9 cellular contexts compared by ENCODE assay signal in the genomic region with DNA sequence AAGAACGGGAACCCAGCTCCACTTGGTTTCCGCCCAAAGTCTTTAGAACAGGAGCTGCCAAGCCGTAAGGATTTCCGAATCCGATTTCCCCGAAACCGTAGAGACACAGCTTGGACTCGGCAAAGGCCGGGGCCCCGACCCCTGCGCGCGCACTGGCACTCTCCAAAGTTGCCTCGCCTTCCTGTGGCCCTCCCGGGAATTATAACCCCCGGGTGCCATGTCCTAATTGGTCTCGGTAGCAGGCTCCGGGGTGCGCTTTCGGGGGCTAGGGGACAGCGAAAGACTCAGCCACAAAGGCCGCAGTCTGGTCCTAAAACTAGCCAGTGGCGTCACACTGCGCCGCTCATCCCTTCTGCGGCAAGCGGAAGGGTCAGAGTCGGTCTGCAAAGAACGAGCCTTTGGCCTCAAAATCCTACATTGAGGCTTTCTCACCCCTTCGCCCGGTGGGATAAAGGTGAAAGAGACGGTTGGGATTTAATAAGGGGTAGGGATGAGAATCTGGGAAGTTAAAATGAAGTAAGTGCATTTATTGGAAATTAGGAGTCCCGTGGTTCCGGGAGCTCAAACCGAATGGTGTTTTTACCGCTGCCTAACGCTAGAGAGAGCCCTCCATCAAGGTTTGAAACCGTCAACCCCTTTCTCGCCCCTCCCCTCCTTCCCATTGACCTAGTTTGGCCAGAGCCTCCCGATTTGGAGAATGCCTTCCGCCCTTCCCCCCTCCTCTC. TPM values are rescaled to one million over a fixed set of nuclear protein-coding genes. Genes with fewer than 3 reads are reported as not detected.
DNase-seq lines count a peak whose midpoint lies in the region; ATAC-seq, FAIRE-seq and TF ChIP-seq lines count a peak whose summit lies in the region.
"Had no signal": no experiment of that assay in that cellular context is flagged by ENCODE, and none has a peak within 500 bp of the region (broad histone marks: within the 10 kb centered on the region; RNA-seq: fewer than 3 reads in every experiment).

No MANE protein-coding gene starts in this region.

- no peak overlapping the region for H3K27ac ChIP-seq in GM12878 (ENCODE audit: control insufficient read depth, insufficient read depth)
- peak overlapping the region; percentile 93 for H3K27ac ChIP-seq in hepatocyte
- H3K27ac ChIP-seq in prostate gland, result peak overlapping the region; percentile 96 to 97

- H3K9me2 ChIP-seq in hepatocyte (replicated peaks; ENCODE audit: insufficient read depth), result no peaks in the 10 kb centered on the region

- peak overlapping the region; percentile 90 to 100 for H3K27ac Mint-ChIP-seq in T-cell

- H3K9me3 Mint-ChIP-seq in T-cell, result no peaks in the 10 kb centered on the region

- H3K27me3 Mint-ChIP-seq in T-cell, result no peaks in the 10 kb centered on the region

- peak; percentile 88 for TF ChIP-seq RAD21 in GM12878 (IDR thresholded peaks at IDR 0.05; ENCODE audit: insufficient read depth, low read depth, low read length)

- TF ChIP-seq CTCF in GM12878 (IDR thresholded peaks at IDR 0.05 in 2 of 3, conservative IDR thresholded peaks at IDR 0.05 in 1 of 3; ENCODE audit: control insufficient read depth in 2 of 3, extremely low read depth in 1 of 3, insufficient read depth in 1 of 3, low read depth in 3 of 3, low read length in 3 of 3) (peak; percentile 77 to 84 (median 84)), hepatocyte (IDR thresholded peaks at IDR 0.05; ENCODE audit: poor library complexity) (peak; percentile 79), prostate gland (IDR thresholded peaks at IDR 0.05) (peak; percentile 48 to 85 (median 66))

- H3K4me2 ChIP-seq in GM12878 (ENCODE audit: control insufficient read depth, insufficient read depth), result peak overlapping the region; percentile 83; the same call in 1 of the 2 replicates
- peak overlapping the region; percentile 94 for H3K4me2 ChIP-seq in hepatocyte

- POLR2A ChIA-PET in T-cell (lab: Charles Lee), result interaction anchor here in 1 of 2 donors (0.5 to 0.7 kb wide), 7 partner anchors 8 to 1592 kb away, joined by 3 to 5 read pairs (median 3); no protein-coding TSS in a partner anchor
- POLR2A ChIA-PET in GM12878 (lab: Charles Lee), result no interaction called here

- peak; percentile 73 for FAIRE-seq in GM12878 (lab: Jason Lieb, UNC)

- in situ Hi-C loops in GM12878 (cut with MboI), result loop anchor here (5.0 kb wide), 2 partner anchors 1304 to 1409 kb away; no protein-coding TSS in a partner anchor

- peak overlapping the region; percentile 95 to 98 (median 98) for H3K4me3 Mint-ChIP-seq in T-cell

- H3K9me3 ChIP-seq in GM12878 (replicated peaks; ENCODE audit: control insufficient read depth, insufficient read depth, low read length) (no peaks in the 10 kb centered on the region), hepatocyte (ENCODE audit: low read depth) (no peaks in the 10 kb centered on the region), prostate gland (no peaks in the 10 kb centered on the region)

- H3K9ac ChIP-seq in GM12878 (ENCODE audit: control insufficient read depth, insufficient read depth, low read length), result no peak overlapping the region

- H3K4me1 ChIP-seq in GM12878 (ENCODE audit: control insufficient read depth, insufficient read depth, low read length) (no peaks in the 10 kb centered on the region; the same call in 1 of the 2 replicates), hepatocyte (ENCODE audit: insufficient read depth) (peaks cover 29% of the 10 kb centered on the region), prostate gland (replicated peaks) (peaks cover 3% of the 10 kb centered on the region)

- H3K4me3 ChIP-seq in GM12878 (peak overlapping the region; percentile 50; the same call in 1 of the 2 replicates), hepatocyte (peak overlapping the region; percentile 61), prostate gland (peak overlapping the region; percentile 68 to 83)

- H3K4me1 Mint-ChIP-seq in T-cell, result peaks cover 51 to 62% (median 53%) of the 10 kb centered on the region in 3 donors

- H3K27me3 ChIP-seq in GM12878 (replicated peaks in 1 of 2; ENCODE audit: control insufficient read depth in 2 of 2, insufficient read depth in 2 of 2, low read length in 1 of 2), result peaks cover 12 to 19% of the 10 kb centered on the region in 2 experiments
- no peaks in the 10 kb centered on the region for H3K27me3 ChIP-seq in hepatocyte
- no peaks in the 10 kb centered on the region for H3K27me3 ChIP-seq in prostate gland (replicated peaks; ENCODE audit: insufficient read depth)

- H2AFZ ChIP-seq in GM12878 (ENCODE audit: control insufficient read depth, low read depth, low read length) (peak overlapping the region; percentile 3; the same call in 1 of the 2 replicates), hepatocyte (peak overlapping the region; percentile 34)

- TF ChIP-seq EP300 in GM12878 (IDR thresholded peaks at IDR 0.05; ENCODE audit: borderline replicate concordance in 1 of 2, control insufficient read depth in 1 of 2, low read depth in 2 of 2, low read length in 2 of 2), result no peak

- peaks cover 3% of the 10 kb centered on the region for H3K36me3 Mint-ChIP-seq in T-cell

- DNase-seq in GM04504 (ENCODE audit: low read depth) (peak; percentile 79), NCI-H1436 (lab: John Stamatoyannopoulos, UW) (peak; percentile 90), T-cell (peak in 31 of 34 experiments; percentile 25 to 72 (median 58)), GM12878 (ENCODE audit: low read depth, low spot score) (no peak), hepatocyte (ENCODE audit: low spot score) (peak; percentile 93), prostate gland (ENCODE audit: low spot score) (peak; percentile 87)

- RAD21 ChIA-PET in GM12878 (lab: Charles Lee; ENCODE audit: unreplicated experiment), result interaction anchor here (0.6 to 7.2 kb wide), 16 partner anchors 8 to 1410 kb away, joined by 3 to 130 read pairs (median 4); no protein-coding TSS in a partner anchor

- H3K79me2 ChIP-seq in GM12878 (ENCODE audit: control insufficient read depth, insufficient read depth, low read length), result no peaks in the 10 kb centered on the region
- H3K79me2 ChIP-seq in hepatocyte, result peaks cover 85% of the 10 kb centered on the region

- SMC1A ChIA-PET in GM12878 (lab: Charles Lee; ENCODE audit: uncharacterized antibody, unreplicated experiment), result interaction anchor here (0.5 to 4.2 kb wide), 19 partner anchors 8 to 1534 kb away, joined by 3 to 118 read pairs (median 4); no protein-coding TSS in a partner anchor

- TF ChIP-seq POLR2A in GM12878 (IDR thresholded peaks at IDR 0.05; ENCODE audit: low read depth, low read length), result no peak
- no peak for TF ChIP-seq POLR2A in prostate gland (IDR thresholded peaks at IDR 0.05)

- intact Hi-C loops in GM12878 (cut with micrococcal nuclease; ENCODE audit: unreplicated experiment) (loop anchor here (1.0 to 10.0 kb wide), 2 partner anchors 1086 to 1216 kb away; no protein-coding TSS in a partner anchor), prostate gland (cut with DNase I) (loop anchor here (5.0 kb wide), 1 partner anchor 1409 kb away; no protein-coding TSS in a partner anchor)

- no peaks in the 10 kb centered on the region for H4K20me1 ChIP-seq in GM12878 (ENCODE audit: control insufficient read depth, insufficient read depth)
- peaks cover 69% of the 10 kb centered on the region for H4K20me1 ChIP-seq in hepatocyte (ENCODE audit: insufficient read depth, poor library complexity, severe bottlenecking)

- CTCF ChIA-PET in T-cell (lab: Charles Lee), result interaction anchor here (0.5 to 7.7 kb wide), 51 partner anchors 8 to 1497 kb away, joined by 3 to 377 read pairs (median 4); a partner anchor contains a TSS
- CTCF ChIA-PET in GM12878 (lab: Yijun Ruan, JAX), result interaction anchor here (0.6 to 9.7 kb wide), 64 partner anchors 8 to 1416 kb away, joined by 3 to 437 read pairs (median 4); a partner anchor contains a TSS

- H3K36me3 ChIP-seq in GM12878 (ENCODE audit: control insufficient read depth in 2 of 2, insufficient read depth in 2 of 2, low read length in 1 of 2) (no peaks in the 10 kb centered on the region), hepatocyte (replicated peaks; ENCODE audit: insufficient read depth, low read depth) (no peaks in the 10 kb centered on the region), prostate gland (peaks cover 0 to 2% of the 10 kb centered on the region in 2 donors)

- BruUV-seq in GM12878 (replicated peaks; lab: Mats Ljungman, UMichigan), result no TSS peak

- WGBS in GM12878 (ENCODE audit: insufficient coverage, insufficient replicate concordance, low lambda C conversion rate, missing lambda C conversion rate), result under 1% methylated on average over 38 of the region's 41 CpGs
- 4% methylated on average over 41 of the region's 41 CpGs for WGBS in hepatocyte (ENCODE audit: low lambda C conversion rate, missing lambda C conversion rate)
- 3% methylated on average over 41 of the region's 41 CpGs for WGBS in prostate gland

- ATAC-seq in HG02759 (IDR thresholded peaks at IDR 0.05; ENCODE audit: unreplicated experiment), result peak; percentile 53
- ATAC-seq in T-cell (replicated peaks in 1 of 4), result peak; percentile 41 to 53 (median 48)
- peak; percentile 76 for ATAC-seq in GM12878
- no peak for ATAC-seq in GM21360 (IDR thresholded peaks at IDR 0.05; ENCODE audit: unreplicated experiment)

RNA-seq across cellular contexts. Expression of a gene that starts 6.7 kb away (rescaled TPM):
- total RNA-seq in T-cell (10 to 100 TPM; 16.8 to 31.1 (median 27.7) TPM), GM12878 (2014; rRNA removed) (0.16 and 0.34 TPM in 2 replicates), GM12878 (2014; rRNA removed; fragmentation: Illumina TruSeq; extraction: Trizol) (0.18 and 0.28 TPM in 2 replicates), GM12878 (2021) (0.64 and 0.85 TPM in 2 replicates), hepatocyte (40.3 and 46.5 TPM in 2 replicates), prostate gland (100 to 1,000 TPM in 1 of 2 donors, 10 to 100 TPM in 1; 50.1 to 105 TPM)
- total RNA-seq in GM12878 (2013; cell fraction: nucleolus; rRNA removed), result not detected in 2 replicates
- not detected for polyA plus RNA-seq in GM12878 (2011; ENCODE audit: low read depth)
- polyA plus RNA-seq in GM12878 (2011; rRNA removed) (0.12 TPM in 1 of 2 replicates, not detected in the other), GM12878 (2014; fragmentation: Illumina TruSeq; extraction: Trizol) (0.27 and 0.31 TPM in 2 replicates), GM12878 (2014; fragmentation: Nextera tagmentation; extraction: Ambion mirVana) (under 1 TPM; 0.04 to 0.06 TPM), GM12878 (2014; rRNA removed) (0.24 and 0.37 TPM in 2 replicates), GM12878 (2016; fragmentation: Nextera tagmentation; extraction: Ambion mirVana) (under 1 TPM; 0.10 to 0.11 TPM), hepatocyte (31.9 and 32.0 TPM in 2 replicates)
- 0.08 and 0.22 TPM in 2 replicates for polyA plus RNA-seq in GM12878 (2011; cell fraction: cytosol; rRNA removed)
- 0.18 and 0.21 TPM in 2 replicates for polyA plus RNA-seq in GM12878 (2011; cell fraction: nucleus; rRNA removed)
- polyA plus RNA-seq in GM12878 (2012), result 0.21 and 0.37 TPM in 2 replicates
- polyA minus RNA-seq in GM12878 (2011; rRNA and poly(A)+ RNA removed), result 0.10 TPM in 1 of 2 replicates, not detected in the other
- polyA minus RNA-seq in GM12878 (2011; cell fraction: cytosol; rRNA and poly(A)+ RNA removed), result not detected in 2 replicates
- polyA minus RNA-seq in GM12878 (2011; cell fraction: nucleus; rRNA and poly(A)+ RNA removed), result 0.12 TPM in 1 of 2 replicates, not detected in the other

RNA-seq across cellular contexts. Expression of a gene that starts 36.2 kb away (rescaled TPM):
- total RNA-seq in T-cell (not detected), GM12878 (2014; rRNA removed) (not detected in 2 replicates), GM12878 (2014; rRNA removed; fragmentation: Illumina TruSeq; extraction: Trizol) (not detected in 2 replicates), GM12878 (2021) (not detected in 2 replicates), hepatocyte (not detected in 2 replicates), prostate gland (not detected)
- not detected in 2 replicates for total RNA-seq in GM12878 (2013; cell fraction: nucleolus; rRNA removed)
- polyA plus RNA-seq in GM12878 (2011; ENCODE audit: low read depth), result not detected
- polyA plus RNA-seq in GM12878 (2011; rRNA removed) (not detected in 2 replicates), GM12878 (2014; fragmentation: Illumina TruSeq; extraction: Trizol) (not detected in 2 replicates), GM12878 (2014; fragmentation: Nextera tagmentation; extraction: Ambion mirVana) (not detected), GM12878 (2014; rRNA removed) (not detected in 2 replicates), GM12878 (2016; fragmentation: Nextera tagmentation; extraction: Ambion mirVana) (not detected), hepatocyte (not detected in 2 replicates)
- not detected in 2 replicates for polyA plus RNA-seq in GM12878 (2011; cell fraction: cytosol; rRNA removed)
- polyA plus RNA-seq in GM12878 (2011; cell fraction: nucleus; rRNA removed), result not detected in 2 replicates
- polyA plus RNA-seq in GM12878 (2012), result not detected in 2 replicates
- polyA minus RNA-seq in GM12878 (2011; rRNA and poly(A)+ RNA removed), result not detected in 2 replicates
- polyA minus RNA-seq in GM12878 (2011; cell fraction: cytosol; rRNA and poly(A)+ RNA removed), result not detected in 2 replicates
- polyA minus RNA-seq in GM12878 (2011; cell fraction: nucleus; rRNA and poly(A)+ RNA removed), result not detected in 2 replicates
- total RNA-seq: subcutaneous adipose tissue had no signal

Comparison
In these comparisons a context has a peak if more than half of its experiments do, and no peak if none do; other contexts are left out.
1. RNA of a gene that starts 6.7 kb away (total RNA-seq): 50.1 to 105 TPM in prostate gland, 40.3 to 46.5 TPM in hepatocyte and 16.8 to 31.1 TPM in T-cell; 0.16 to 0.85 TPM in GM12878; every median in the first group is over 4 times any median in the second.
2. Peak in every context shown above with its lines, with median percentiles within 50 percentile points of each other: H3K4me3 ChIP-seq and CTCF ChIP-seq.